Comparison of ENCODE assay signal across 15 cellular contexts in the genomic region with DNA sequence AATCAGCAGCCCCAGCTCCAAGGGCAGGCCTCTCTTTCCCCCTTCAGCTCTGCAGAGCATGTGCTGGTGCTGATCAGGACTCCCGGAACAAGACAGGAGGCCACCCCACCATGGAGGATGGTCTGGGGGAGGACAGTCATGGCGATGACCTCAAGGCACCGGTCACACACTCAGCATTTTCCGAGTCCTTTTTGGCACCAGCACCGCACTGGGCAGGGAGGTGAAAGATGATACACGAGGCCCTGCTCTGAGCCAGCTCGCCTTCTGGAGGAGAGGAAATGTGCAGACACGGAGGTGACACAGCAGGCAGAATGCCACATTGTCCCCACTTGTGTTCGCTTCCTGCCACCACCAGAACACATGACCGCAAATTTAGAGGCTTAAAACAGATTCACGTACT.
DNase-seq lines count a peak whose midpoint lies in the region; ATAC-seq, FAIRE-seq and TF ChIP-seq lines count a peak whose summit lies in the region.
"Had no signal": no experiment of that assay in that cellular context is flagged by ENCODE, and none has a peak within 500 bp of the region (broad histone marks: within the 10 kb centered on the region; RNA-seq: fewer than 3 reads in every experiment).

No MANE protein-coding gene starts in this region.

- TF ChIP-seq POLR2A in gastrocnemius medialis (IDR thresholded peaks at IDR 0.05): no peak

- H3K4ac ChIP-seq in neuronal stem cell (ENCODE audit: low read length): peak overlapping the region; percentile 44

- H3K27me3 ChIP-seq in NT2/D1 (ENCODE audit: insufficient read depth, insufficient read length): peaks cover 24% of the 10 kb centered on the region
- H3K27me3 ChIP-seq in neuronal stem cell (ENCODE audit: control insufficient read depth in 3 of 3, insufficient read depth in 3 of 3, low read depth in 1 of 3, low read length in 3 of 3): peaks cover 0 to 17% (median 0%) of the 10 kb centered on the region in 3 experiments
- no peaks in the 10 kb centered on the region for H3K27me3 ChIP-seq in gastrocnemius medialis
- H3K27me3 ChIP-seq in Karpas-422 (ENCODE audit: low read length): no peaks in the 10 kb centered on the region
- H3K27me3 ChIP-seq: BLaER1 treated with 17β-estradiol and CSF1 and Interleukin-3, amounts not matched to agents 10 nM and 100 nM had no signal

- H4K91ac ChIP-seq in neuronal stem cell (ENCODE audit: low read depth, low read length, poor library complexity): no peak overlapping the region

- no peak for DNase-seq in HTR-8/SVneo (ENCODE audit: insufficient read length, low spot score)
- DNase-seq in NT2/D1 (ENCODE audit: low read depth, low spot score): no peak
- no peak for DNase-seq in neuronal stem cell (ENCODE audit: low spot score)
- DNase-seq in gastrocnemius medialis: peak; percentile 14 to 76
- no peak for DNase-seq in Karpas-422
- DNase-seq in NOMO-1 treated with dmso at 0.1 percent for 144 hours (lab: John Stamatoyannopoulos, UW; ENCODE audit: unreplicated experiment): no peak
- DNase-seq: Calu3; CD8-positive, alpha-beta T cell; GF-D8; IMR-90 had no signal

- H3K79me2 ChIP-seq in Karpas-422 (ENCODE audit: low read length): no peaks in the 10 kb centered on the region

- H3K4me2 ChIP-seq in neuronal stem cell (ENCODE audit: insufficient read depth, low read length, poor library complexity, severe bottlenecking) (no peak overlapping the region), Karpas-422 (ENCODE audit: low read depth, low read length, poor library complexity, severe bottlenecking) (no peak overlapping the region)
- H3K4me2 ChIP-seq: BLaER1 treated with 17β-estradiol and CSF1 and Interleukin-3, amounts not matched to agents 10 nM and 100 nM had no signal

- H4K20me1 ChIP-seq in Karpas-422 (ENCODE audit: insufficient read depth, low read depth, low read length): no peaks in the 10 kb centered on the region
- H4K20me1 ChIP-seq: BLaER1 treated with 17β-estradiol and CSF1 and Interleukin-3, amounts not matched to agents 10 nM and 100 nM had no signal

- no peak overlapping the region for H2BK120ac ChIP-seq in neuronal stem cell (ENCODE audit: low read depth, low read length)

- no peak overlapping the region for H3K18ac ChIP-seq in neuronal stem cell (ENCODE audit: low read length)

- no peak overlapping the region for H3K27ac ChIP-seq in neuronal stem cell (replicated peaks; ENCODE audit: low read length)
- H3K27ac ChIP-seq in gastrocnemius medialis: peak overlapping the region in 2 of 4 donors; percentile 63 to 74
- no peak overlapping the region for H3K27ac ChIP-seq in Karpas-422 (ENCODE audit: low read length)
- H3K27ac ChIP-seq: BLaER1 treated with 17β-estradiol and CSF1 and Interleukin-3, amounts not matched to agents 10 nM and 100 nM; HL-60 had no signal

- H2BK12ac ChIP-seq in neuronal stem cell (ENCODE audit: low read length): no peak overlapping the region

- no peak overlapping the region for H3K23ac ChIP-seq in neuronal stem cell (ENCODE audit: low read depth, low read length, poor library complexity)

- peak; percentile 51 to 84 for ATAC-seq in gastrocnemius medialis
- no peak for ATAC-seq in HG02938 (IDR thresholded peaks at IDR 0.05; ENCODE audit: unreplicated experiment)
- ATAC-seq: CD8-positive, alpha-beta T cell had no signal

- no CpG with 5 or more reads among the region's 11 CpGs for WGBS in neuronal stem cell (ENCODE audit: extremely low coverage in 2 of 2, insufficient read length in 2 of 2, insufficient replicate concordance in 1 of 2), 2 donors

- intact Hi-C loops in gastrocnemius medialis (cut with DNase I; ENCODE audit: low total_unique reads): no loop called here

- H4K8ac ChIP-seq in neuronal stem cell (ENCODE audit: low read depth, low read length): no peak overlapping the region

- no peak overlapping the region for H2BK5ac ChIP-seq in neuronal stem cell (ENCODE audit: low read length)

- H3K9ac ChIP-seq in NT2/D1 (ENCODE audit: insufficient read length, low read depth) (peak overlapping the region; percentile 2), neuronal stem cell (ENCODE audit: low read depth, low read length, poor library complexity) (peak overlapping the region; percentile 53), Karpas-422 (ENCODE audit: low read length) (no peak overlapping the region)
- H3K9ac ChIP-seq: BLaER1 treated with 17β-estradiol and CSF1 and Interleukin-3, amounts not matched to agents 10 nM and 100 nM had no signal

- H3K14ac ChIP-seq in neuronal stem cell (ENCODE audit: low read length): peak overlapping the region; percentile 90

- H2AFZ ChIP-seq in neuronal stem cell (ENCODE audit: low read length): no peak overlapping the region
- no peak overlapping the region for H2AFZ ChIP-seq in Karpas-422 (ENCODE audit: low read length)

- H3K79me1 ChIP-seq in neuronal stem cell (ENCODE audit: low read depth, low read length): no peaks in the 10 kb centered on the region

- H3K9me3 ChIP-seq in NT2/D1 (ENCODE audit: insufficient read depth, low read length) (no peaks in the 10 kb centered on the region), neuronal stem cell (replicated peaks in 1 of 2; ENCODE audit: control insufficient read depth in 2 of 2, insufficient read depth in 1 of 2, low read depth in 1 of 2, low read length in 2 of 2) (no peaks in the 10 kb centered on the region), gastrocnemius medialis (no peaks in the 10 kb centered on the region), Karpas-422 (ENCODE audit: low read length) (no peaks in the 10 kb centered on the region)
- H3K9me3 ChIP-seq: HAP-1 had no signal

- H3K4me3 ChIP-seq in NT2/D1 (ENCODE audit: insufficient read length, low read depth) (no peak overlapping the region), neuronal stem cell (ENCODE audit: low read length in 2 of 2) (no peak overlapping the region), gastrocnemius medialis (no peak overlapping the region), Karpas-422 (ENCODE audit: low read length) (no peak overlapping the region)
- H3K4me3 ChIP-seq: BLaER1 treated with 17β-estradiol and CSF1 and Interleukin-3, amounts not matched to agents 10 nM and 100 nM; HAP-1 had no signal

- H3K4me1 ChIP-seq in NT2/D1 (ENCODE audit: insufficient read depth, insufficient read length) (peaks cover 5% of the 10 kb centered on the region), neuronal stem cell (ENCODE audit: control insufficient read depth in 2 of 2, insufficient read depth in 1 of 2, low read depth in 1 of 2, low read length in 2 of 2) (no peaks in the 10 kb centered on the region), gastrocnemius medialis (peaks cover 19 to 25% of the 10 kb centered on the region in 2 donors), Karpas-422 (ENCODE audit: low read length) (peaks cover 6% of the 10 kb centered on the region; the same call in 1 of the 2 replicates)
- H3K4me1 ChIP-seq: BLaER1 treated with 17β-estradiol and CSF1 and Interleukin-3, amounts not matched to agents 10 nM and 100 nM; HAP-1 had no signal

- H2BK15ac ChIP-seq in neuronal stem cell (ENCODE audit: low read length): no peak overlapping the region

- TF ChIP-seq CTCF in gastrocnemius medialis (IDR thresholded peaks at IDR 0.05 in 4 of 5, conservative IDR thresholded peaks at IDR 0.05 in 1 of 5): no peak

- in situ Hi-C loops in gastrocnemius medialis (cut with MboI; ENCODE audit: low sequenced_read_pairs in 4 of 4): no loop called here

- H2AK5ac ChIP-seq in neuronal stem cell (ENCODE audit: low read depth, low read length): peak overlapping the region; percentile 3

- FAIRE-seq in HTR-8/SVneo (lab: Jason Lieb, UNC): peak; percentile 46
- FAIRE-seq: H1 had no signal

- H3K36me3 ChIP-seq in NT2/D1 (ENCODE audit: insufficient read depth, insufficient read length, low read length): no peaks in the 10 kb centered on the region
- H3K36me3 ChIP-seq in neuronal stem cell (replicated peaks in 1 of 2; ENCODE audit: control insufficient read depth in 2 of 2, insufficient read depth in 2 of 2, low read length in 2 of 2): no peaks in the 10 kb centered on the region
- H3K36me3 ChIP-seq in gastrocnemius medialis: no peaks in the 10 kb centered on the region
- no peaks in the 10 kb centered on the region for H3K36me3 ChIP-seq in Karpas-422 (ENCODE audit: insufficient read depth, low read length)
- H3K36me3 ChIP-seq: BLaER1 treated with 17β-estradiol and CSF1 and Interleukin-3, amounts not matched to agents 10 nM and 100 nM; HAP-1 had no signal

- no peaks in the 10 kb centered on the region for H3K9me2 ChIP-seq in Karpas-422 (replicated peaks; ENCODE audit: insufficient read depth, low read length)

Comparison
In these comparisons a context has a peak if more than half of its experiments do, and no peak if none do; other contexts are left out.
1. DNase-seq: peak in gastrocnemius medialis (2 of 2); none in HTR-8/SVneo (single experiment), NT2/D1 (single experiment), neuronal stem cell (single experiment), Karpas-422 (single experiment) and NOMO-1 treated with dmso at 0.1 percent for 144 hours (single experiment).